8 cellular contexts compared by ENCODE assay signal in the genomic region with DNA sequence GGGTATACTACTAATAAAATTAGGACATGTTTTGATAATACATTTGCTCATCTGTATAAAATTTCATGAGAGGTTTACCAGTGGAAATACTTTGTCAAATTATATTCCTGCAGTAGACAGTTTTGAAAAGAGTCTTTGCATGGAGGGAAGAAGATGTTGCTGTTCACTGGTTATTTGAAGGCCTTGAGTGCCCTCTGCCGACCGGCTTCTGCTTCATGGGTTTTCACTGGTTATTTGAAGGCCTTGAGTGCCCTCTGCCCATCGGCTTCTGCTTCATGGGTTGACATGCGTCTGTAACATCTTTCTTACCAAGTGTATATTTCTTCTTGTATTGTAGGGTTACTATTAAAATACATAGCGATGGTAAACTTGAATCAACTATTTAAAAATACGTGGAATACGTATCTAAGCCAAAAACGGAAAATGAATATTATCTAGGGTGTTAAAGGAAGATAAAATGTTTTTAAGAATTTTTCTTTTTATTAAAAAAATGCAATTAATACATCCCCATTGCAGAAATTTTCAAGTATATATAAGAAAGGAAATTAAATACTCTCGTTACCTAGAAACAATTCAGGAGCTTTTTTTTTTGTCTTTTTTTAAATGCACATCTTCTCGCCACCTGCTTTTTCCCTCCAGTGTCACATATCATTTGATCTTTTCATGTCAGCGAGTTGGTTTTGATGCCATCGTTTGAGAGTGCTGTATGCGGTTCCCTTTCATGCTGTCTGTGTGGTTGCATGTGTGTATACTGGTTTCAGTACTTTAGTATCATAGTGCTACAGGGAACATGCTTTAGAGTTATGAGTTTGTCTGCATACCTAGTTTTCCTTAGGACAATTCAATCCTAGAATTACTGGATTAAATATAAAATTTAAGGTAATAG.
DNase-seq lines count a peak whose midpoint lies in the region; ATAC-seq and FAIRE-seq lines count a peak whose summit lies in the region.

No MANE protein-coding gene starts in this region.

- H3K4me1 Mint-ChIP-seq in stimulated activated memory B cell treated with anti-CD40 and anti-IgM and Interleukin-4, amounts not matched to agents 10 μg/mL and 1 μg/mL and 100 μg/mL, for 72 hours = peaks cover 32% of the 10 kb centered on the region

- no peak overlapping the region for H3K27ac Mint-ChIP-seq in stimulated activated memory B cell treated with anti-CD40 and anti-IgM and Interleukin-4, amounts not matched to agents 10 μg/mL and 1 μg/mL and 100 μg/mL, for 72 hours

- no peaks in the 10 kb centered on the region for H3K9me3 Mint-ChIP-seq in stimulated activated memory B cell treated with anti-CD40 and anti-IgM and Interleukin-4, amounts not matched to agents 10 μg/mL and 1 μg/mL and 100 μg/mL, for 72 hours

- ATAC-seq in HG02938 (IDR thresholded peaks at IDR 0.05; ENCODE audit: unreplicated experiment) = peak; percentile 71
- ATAC-seq in stimulated activated memory B cell treated with anti-CD40 and anti-IgM and Interleukin-4, amounts not matched to agents 10 μg/mL and 1 μg/mL and 100 μg/mL, for 72 hours = peak; percentile 49

- FAIRE-seq in endometrium (lab: Jason Lieb, UNC) = peak; percentile 64

- peak; percentile 73 for DNase-seq in GM03348 (ENCODE audit: low spot score)
- DNase-seq in NCI-H526 (lab: John Stamatoyannopoulos, UW) = peak; percentile 82 to 92
- DNase-seq in activated CD8-positive, alpha-beta memory T cell treated with anti-CD3 and anti-CD28 coated beads for 1 hour (ENCODE audit: extremely low read depth in 1 of 2, low read depth in 1 of 2) = peak; percentile 22 to 32
- DNase-seq in myocyte (ENCODE audit: low read depth) = peak; percentile 86
- DNase-seq in GOT3 (lab: John Stamatoyannopoulos, UW) = no peak

- peaks cover 64% of the 10 kb centered on the region for H3K36me3 Mint-ChIP-seq in stimulated activated memory B cell treated with anti-CD40 and anti-IgM and Interleukin-4, amounts not matched to agents 10 μg/mL and 1 μg/mL and 100 μg/mL, for 72 hours

- H3K27me3 Mint-ChIP-seq in stimulated activated memory B cell treated with anti-CD40 and anti-IgM and Interleukin-4, amounts not matched to agents 10 μg/mL and 1 μg/mL and 100 μg/mL, for 72 hours = no peaks in the 10 kb centered on the region

- no peak overlapping the region for H3K4me3 Mint-ChIP-seq in stimulated activated memory B cell treated with anti-CD40 and anti-IgM and Interleukin-4, amounts not matched to agents 10 μg/mL and 1 μg/mL and 100 μg/mL, for 72 hours
